ENCODE assay signal across 18 cellular contexts in the genomic region with DNA sequence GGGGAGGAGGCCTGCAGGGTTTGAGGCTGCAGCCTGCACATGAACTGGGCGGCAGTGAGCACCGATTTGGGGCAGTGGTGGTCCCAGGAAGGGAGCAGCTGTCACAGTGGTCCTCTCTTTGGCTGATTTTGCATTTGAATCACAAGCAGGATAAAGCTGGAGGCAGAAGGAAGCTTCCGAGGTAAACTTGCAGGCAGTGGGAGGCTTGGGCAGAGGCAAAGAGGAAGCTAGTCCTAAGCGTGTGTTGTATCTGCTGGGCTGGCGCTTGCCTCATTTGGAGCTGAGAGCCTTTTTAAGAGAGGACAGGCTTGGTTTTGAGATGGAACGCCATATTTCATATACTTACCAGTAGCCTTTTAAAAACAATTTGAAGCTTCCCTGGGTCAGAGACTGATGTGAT.
DNase-seq lines count a peak whose midpoint lies in the region; ATAC-seq, FAIRE-seq and TF ChIP-seq lines count a peak whose summit lies in the region.
"Had no signal": no experiment of that assay in that cellular context is flagged by ENCODE, and none has a peak within 500 bp of the region (broad histone marks: within the 10 kb centered on the region; RNA-seq: fewer than 3 reads in every experiment).

No MANE protein-coding gene starts in this region.

- no peaks in the 10 kb centered on the region for H3K36me3 Mint-ChIP-seq in osteocyte (ENCODE audit: unreplicated experiment)
- H3K36me3 Mint-ChIP-seq: CD14-positive monocyte; CD4-positive, alpha-beta memory T cell; IgD-negative memory B cell had no signal

- H3K9me2 ChIP-seq in MM.1S (replicated peaks; ENCODE audit: insufficient read depth, low read length), result no peaks in the 10 kb centered on the region

- H3F3A ChIP-seq in MM.1S (ENCODE audit: insufficient read depth, low read length), result no peaks in the 10 kb centered on the region

- H3K4me2 ChIP-seq in MM.1S (ENCODE audit: low read depth, low read length), result no peak overlapping the region
- H3K4me2 ChIP-seq: BLaER1 had no signal

- H3K9me3 ChIP-seq in right atrium auricular region (no peaks in the 10 kb centered on the region), MM.1S (replicated peaks; ENCODE audit: insufficient read depth, low read length) (no peaks in the 10 kb centered on the region)

- no peaks in the 10 kb centered on the region for H3K79me2 ChIP-seq in MM.1S (ENCODE audit: low read length)

- H3K4me3 Mint-ChIP-seq in osteocyte (ENCODE audit: unreplicated experiment), result no peak overlapping the region
- H3K4me3 Mint-ChIP-seq: CD14-positive monocyte; CD4-positive, alpha-beta memory T cell; IgD-negative memory B cell had no signal

- H3K4me1 ChIP-seq in right atrium auricular region (no peaks in the 10 kb centered on the region), MM.1S (ENCODE audit: low read length) (no peaks in the 10 kb centered on the region)
- H3K4me1 ChIP-seq: BLaER1 had no signal

- H3K27ac ChIP-seq in right atrium auricular region, result no peak overlapping the region
- no peak overlapping the region for H3K27ac ChIP-seq in coronary artery
- H3K27ac ChIP-seq in MM.1S (ENCODE audit: low read length), result no peak overlapping the region
- H3K27ac ChIP-seq: BLaER1 had no signal

- H3K9ac ChIP-seq in MM.1S (ENCODE audit: low read length), result no peak overlapping the region
- H3K9ac ChIP-seq: BLaER1 had no signal

- intact Hi-C loops in Right ventricle myocardium superior (cut with DNase I), result no loop called here

- no peaks in the 10 kb centered on the region for H3K27me3 ChIP-seq in right atrium auricular region
- no peaks in the 10 kb centered on the region for H3K27me3 ChIP-seq in MM.1S (replicated peaks; ENCODE audit: insufficient read depth, low read length)
- H3K27me3 ChIP-seq: BLaER1 had no signal

- peak; percentile 9 for DNase-seq in right atrium auricular region (ENCODE audit: low spot score)
- no peak for DNase-seq in Right ventricle myocardium superior
- peak; percentile 29 for DNase-seq in coronary artery (ENCODE audit: low spot score)
- DNase-seq in osteocyte (ENCODE audit: extremely low spot score, unreplicated experiment), result peak; percentile 70
- no peak for DNase-seq in T-helper 1 cell
- DNase-seq in MM.1S, result no peak
- DNase-seq in GM12891 (ENCODE audit: insufficient read length, low spot score), result no peak
- DNase-seq: 8988T; CD4-positive, alpha-beta memory T cell; DMS153; DMS79; GDM1; GOT3; HCEC 1CT had no signal

- H3K36me3 ChIP-seq in right atrium auricular region (no peaks in the 10 kb centered on the region), MM.1S (replicated peaks; ENCODE audit: insufficient read depth, low read length) (no peaks in the 10 kb centered on the region)
- H3K36me3 ChIP-seq: BLaER1 had no signal

- H3K27ac Mint-ChIP-seq in osteocyte (ENCODE audit: unreplicated experiment), result no peak overlapping the region
- H3K27ac Mint-ChIP-seq: CD4-positive, alpha-beta memory T cell had no signal

- no peaks in the 10 kb centered on the region for H4K20me1 ChIP-seq in MM.1S (ENCODE audit: insufficient read depth, low read length)
- H4K20me1 ChIP-seq: BLaER1 had no signal

- no peak overlapping the region for H2AFZ ChIP-seq in MM.1S (ENCODE audit: low read length)

- TF ChIP-seq CTCF in right atrium auricular region (IDR thresholded peaks at IDR 0.05) (no peak), coronary artery (IDR thresholded peaks at IDR 0.05) (no peak), osteocyte (IDR thresholded peaks at IDR 0.05) (no peak), MM.1S (IDR thresholded peaks at IDR 0.05; ENCODE audit: low read length) (no peak)

- FAIRE-seq in GM12891 (lab: Jason Lieb, UNC), result no peak
- FAIRE-seq: HepG2 had no signal

- TF ChIP-seq POLR2A in GM12891 (IDR thresholded peaks at IDR 0.05; ENCODE audit: low read depth, low read length), result no peak

- no peaks in the 10 kb centered on the region for H3K4me1 Mint-ChIP-seq in osteocyte (ENCODE audit: unreplicated experiment)
- H3K4me1 Mint-ChIP-seq: CD14-positive monocyte; CD4-positive, alpha-beta memory T cell; IgD-negative memory B cell had no signal

- peaks cover 65% of the 10 kb centered on the region for H3K27me3 Mint-ChIP-seq in osteocyte (ENCODE audit: unreplicated experiment)

- H3K9me3 Mint-ChIP-seq in osteocyte (ENCODE audit: unreplicated experiment), result no peaks in the 10 kb centered on the region

- ATAC-seq in Right ventricle myocardium superior (ENCODE audit: poor library complexity), result no peak
- ATAC-seq: HepG2 had no signal

- H3K4me3 ChIP-seq in right atrium auricular region, result no peak overlapping the region
- no peak overlapping the region for H3K4me3 ChIP-seq in coronary artery
- no peak overlapping the region for H3K4me3 ChIP-seq in MM.1S (ENCODE audit: low read length)
- H3K4me3 ChIP-seq: BLaER1 had no signal

TF ChIP-seq in GM12891, 5 proteins besides CTCF, POLR2A, EP300 and RAD21:
- TF ChIP-seq PAX5 (IDR thresholded peaks at IDR 0.05; ENCODE audit: insufficient read depth, low read length, severe bottlenecking) (no peak), SPI1 (IDR thresholded peaks at IDR 0.05; ENCODE audit: low read depth, low read length) (no peak)

Comparison
In these comparisons a context has a peak if more than half of its experiments do, and no peak if none do; other contexts are left out.
1. DNase-seq: peak in right atrium auricular region (single experiment), coronary artery (single experiment) and osteocyte (single experiment); none in Right ventricle myocardium superior (single experiment), T-helper 1 cell (0 of 5), MM.1S (single experiment) and GM12891 (single experiment).